Comparison of ENCODE assay signal across 9 cellular contexts in genomic region chr1:202643397-202644218, GRCh38.
A peak's percentile ranks its signal among the peaks of the same experiment; 100 is the strongest.
DNase-seq lines count a peak whose midpoint lies in the region; ATAC-seq and TF ChIP-seq lines count a peak whose summit lies in the region.
"Had no signal": no experiment of that assay in that cellular context is flagged by ENCODE, and none has a peak within 500 bp of the region (broad histone marks: within the 10 kb centered on the region; RNA-seq: fewer than 3 reads in every experiment).

No MANE protein-coding gene starts in this region.

- ATAC-seq in CD4-positive, alpha-beta T cell (ENCODE audit: poor library complexity), result peak; percentile 50
- ATAC-seq in GM18868 (IDR thresholded peaks at IDR 0.05; ENCODE audit: unreplicated experiment), result no peak
- no peak for ATAC-seq in GM18505 (IDR thresholded peaks at IDR 0.05; ENCODE audit: unreplicated experiment)

- H3K4me3 Mint-ChIP-seq in CD4-positive, alpha-beta T cell, result peak overlapping the region; percentile 68
- peak overlapping the region in 3 of 4 donors; percentile 70 to 87 (median 83) for H3K4me3 Mint-ChIP-seq in IgD-negative memory B cell

- peaks cover 44% of the 10 kb centered on the region for H3K4me1 Mint-ChIP-seq in CD4-positive, alpha-beta T cell (ENCODE audit: low read depth)
- peaks cover 0 to 9% (median 7%) of the 10 kb centered on the region in 3 donors for H3K4me1 Mint-ChIP-seq in IgD-negative memory B cell

- no peak overlapping the region for H3K27ac Mint-ChIP-seq in CD4-positive, alpha-beta T cell
- H3K27ac Mint-ChIP-seq in IgD-negative memory B cell, result no peak overlapping the region

- POLR2A ChIA-PET in CD4-positive, alpha-beta T cell (lab: Charles Lee), result interaction anchor here (1.2 kb wide), 1 partner anchor 14 kb away, joined by 3 read pairs; no protein-coding TSS in a partner anchor

- peak overlapping the region in 58 of 59 donors; percentile 12 to 71 (median 50) for H3K4me3 ChIP-seq in dorsolateral prefrontal cortex
- H3K4me3 ChIP-seq in neural cell (ENCODE audit: low read length), result peak overlapping the region; percentile 65

- no peaks in the 10 kb centered on the region for H4K20me1 ChIP-seq in neural cell (ENCODE audit: insufficient read depth)

- no peak for DNase-seq in CD4-positive, alpha-beta T cell
- DNase-seq in dorsolateral prefrontal cortex, result peak in 2 of 10 donors; percentile 44 to 50
- DNase-seq in NCI-H2196 treated with DMSO at 0.1 percent for 48 hours (lab: John Stamatoyannopoulos, UW; ENCODE audit: unreplicated experiment), result no peak
- DNase-seq in activated effector memory CD4-positive, alpha-beta T cell treated with anti-CD3 and anti-CD28 coated beads, Interleukin-2, amount 50 U/mL, for 16 hours, result no peak

- no peak for TF ChIP-seq POLR2A in GM18505 (IDR thresholded peaks at IDR 0.05; ENCODE audit: borderline replicate concordance, extremely low read depth, insufficient read depth, insufficient read length)

- no peak for TF ChIP-seq CTCF in CD4-positive, alpha-beta T cell (IDR thresholded peaks at IDR 0.05)
- TF ChIP-seq CTCF in dorsolateral prefrontal cortex (IDR thresholded peaks at IDR 0.05 in 54 of 56, conservative IDR thresholded peaks at IDR 0.05 in 2 of 56; ENCODE audit: low read depth in 1 of 56, partially characterized antibody in 56 of 56), result no peak
- TF ChIP-seq CTCF in neural cell (IDR thresholded peaks at IDR 0.05; ENCODE audit: poor library complexity, severe bottlenecking), result no peak

- H3K9ac ChIP-seq in neural cell (ENCODE audit: low read length), result peak overlapping the region; percentile 31

- no peaks in the 10 kb centered on the region for H3K36me3 Mint-ChIP-seq in CD4-positive, alpha-beta T cell (ENCODE audit: low read depth)
- H3K36me3 Mint-ChIP-seq in IgD-negative memory B cell, result peaks cover 2% of the 10 kb centered on the region

- H3K4me2 ChIP-seq in neural cell (ENCODE audit: low read length), result peak overlapping the region; percentile 44

- CTCF ChIA-PET in CD4-positive, alpha-beta T cell (lab: Charles Lee), result no interaction called here

- H3K9me3 Mint-ChIP-seq in CD4-positive, alpha-beta T cell, result no peaks in the 10 kb centered on the region
- H3K9me3 Mint-ChIP-seq in IgD-negative memory B cell, result no peaks in the 10 kb centered on the region

- intact Hi-C loops in CD4-positive, alpha-beta T cell (cut with DNase I, micrococcal nuclease), result no loop called here
- intact Hi-C loops in dorsolateral prefrontal cortex (cut with DNase I), result no loop called here

- no peaks in the 10 kb centered on the region for H3K9me3 ChIP-seq in CD4-positive, alpha-beta T cell (ENCODE audit: control insufficient read depth, low read length)
- H3K9me3 ChIP-seq in neural cell (ENCODE audit: low read length), result no peaks in the 10 kb centered on the region

- no peak overlapping the region for H3K27ac ChIP-seq in CD4-positive, alpha-beta T cell (ENCODE audit: low read depth, low read length)
- H3K27ac ChIP-seq in dorsolateral prefrontal cortex, result peak overlapping the region in 2 of 59 donors; percentile 44 to 76
- H3K27ac ChIP-seq in neural cell (ENCODE audit: low read length), result no peak overlapping the region
- H3K27ac ChIP-seq: VCaP had no signal

- H3K9me2 ChIP-seq in neural cell (ENCODE audit: insufficient read depth, low read length), result no peaks in the 10 kb centered on the region

- no peaks in the 10 kb centered on the region for H3K36me3 ChIP-seq in neural cell (ENCODE audit: insufficient read depth, low read length)

- H3F3A ChIP-seq in neural cell (ENCODE audit: insufficient read depth, low read length, poor library complexity, severe bottlenecking), result no peaks in the 10 kb centered on the region

- no peaks in the 10 kb centered on the region for H3K79me2 ChIP-seq in neural cell (replicated peaks; ENCODE audit: insufficient read depth, low read length)

- H2AFZ ChIP-seq in neural cell (ENCODE audit: low read depth, low read length), result no peak overlapping the region

- no peak for TF ChIP-seq EP300 in neural cell (conservative IDR thresholded peaks at IDR 0.05; ENCODE audit: poor library complexity, severe bottlenecking)

- peaks cover 92% of the 10 kb centered on the region for H3K27me3 Mint-ChIP-seq in CD4-positive, alpha-beta T cell
- H3K27me3 Mint-ChIP-seq in IgD-negative memory B cell, result peaks cover 68% of the 10 kb centered on the region

- peaks cover 74% of the 10 kb centered on the region for H3K27me3 ChIP-seq in CD4-positive, alpha-beta T cell (ENCODE audit: control insufficient read depth, insufficient read depth, low read length)
- peaks cover 0 to 47% (median 11%) of the 10 kb centered on the region in 45 donors for H3K27me3 ChIP-seq in dorsolateral prefrontal cortex
- H3K27me3 ChIP-seq in neural cell (ENCODE audit: insufficient read depth, low read depth, low read length), result peaks cover 65% of the 10 kb centered on the region

- no peak for TF ChIP-seq RAD21 in neural cell (conservative IDR thresholded peaks at IDR 0.05)

TF ChIP-seq in neural cell, 6 proteins besides CTCF, POLR2A, EP300 and RAD21:
- TF ChIP-seq REST (IDR thresholded peaks at IDR 0.05; ENCODE audit: borderline replicate concordance) (no peak), EZH2 (IDR thresholded peaks at IDR 0.05; ENCODE audit: borderline replicate concordance, insufficient read depth, low read length, poor library complexity, severe bottlenecking) (peak; percentile 22), TAF1 (IDR thresholded peaks at IDR 0.05; ENCODE audit: low read depth) (no peak)
